Comparison of ENCODE assay signal across 8 cellular contexts in genomic region chr7:27096756-27097514, GRCh38. TPM values are rescaled to one million over a fixed set of nuclear protein-coding genes. Genes with fewer than 3 reads are reported as not detected.
A peak's percentile ranks its signal among the peaks of the same experiment; 100 is the strongest.
DNase-seq lines count a peak whose midpoint lies in the region; ATAC-seq and TF ChIP-seq lines count a peak whose summit lies in the region.

No MANE protein-coding gene starts in this region.

- H3K9ac ChIP-seq in HUES64 (ENCODE audit: low read depth, low read length), result no peak overlapping the region
- peak overlapping the region; percentile 99 for H3K9ac ChIP-seq in skeletal muscle satellite cell (ENCODE audit: low read depth, low read length)

- POLR2A ChIA-PET in activated CD8-positive, alpha-beta T cell treated with anti-CD3 and anti-CD28 coated beads, Interleukin-2, amount 10 ng/mL, durations not matched to agents 7 days and 5 days (lab: Charles Lee), result interaction anchor here (0.6 to 1.3 kb wide), 2 partner anchors 9 to 491 kb away, joined by 3 to 4 read pairs; no protein-coding TSS in a partner anchor

- peaks cover 23% of the 10 kb centered on the region for H3K4me1 Mint-ChIP-seq in activated CD8-positive, alpha-beta T cell treated with anti-CD3 and anti-CD28 coated beads, Interleukin-2, amount 10 ng/mL, durations not matched to agents 7 days and 5 days (ENCODE audit: low read depth)

- ATAC-seq in activated CD8-positive, alpha-beta T cell treated with anti-CD3 and anti-CD28 coated beads, Interleukin-2, amount 10 ng/mL, durations not matched to agents 7 days and 5 days, result no peak
- no peak for ATAC-seq in GM18498 (IDR thresholded peaks at IDR 0.05; ENCODE audit: unreplicated experiment)

- H3K27me3 ChIP-seq in HUES64 (ENCODE audit: insufficient read depth, low read length), result peaks cover 100% of the 10 kb centered on the region
- no peaks in the 10 kb centered on the region for H3K27me3 ChIP-seq in skeletal muscle satellite cell (ENCODE audit: control insufficient read depth, insufficient read depth, low read length)

- H3K36me3 ChIP-seq in HUES64 (ENCODE audit: insufficient read depth, low read length), result no peaks in the 10 kb centered on the region
- peaks cover 32% of the 10 kb centered on the region for H3K36me3 ChIP-seq in skeletal muscle satellite cell (ENCODE audit: insufficient read depth, low read length)

- H3K9me3 Mint-ChIP-seq in activated CD8-positive, alpha-beta T cell treated with anti-CD3 and anti-CD28 coated beads, Interleukin-2, amount 10 ng/mL, durations not matched to agents 7 days and 5 days (ENCODE audit: insufficient read depth), result no peaks in the 10 kb centered on the region

- peak overlapping the region; percentile 85 for H3K4me3 Mint-ChIP-seq in activated CD8-positive, alpha-beta T cell treated with anti-CD3 and anti-CD28 coated beads, Interleukin-2, amount 10 ng/mL, durations not matched to agents 7 days and 5 days

- DNase-seq in EH (ENCODE audit: low read depth) (peak; percentile 70), hepatic stellate cell (ENCODE audit: low spot score) (peak; percentile 75), erythroblast (lab: John Stamatoyannopoulos, UW) (no peak)
- no peak for DNase-seq in activated CD8-positive, alpha-beta T cell treated with anti-CD3 and anti-CD28 coated beads, Interleukin-2, amount 10 ng/mL, durations not matched to agents 7 days and 5 days
- DNase-seq in activated CD4-positive, alpha-beta T cell treated with anti-CD3 and anti-CD28 coated beads for 1 hour, result no peak

- H3K27ac ChIP-seq in HUES64 (ENCODE audit: low read depth, low read length), result no peak overlapping the region

- CTCF ChIA-PET in activated CD8-positive, alpha-beta T cell treated with anti-CD3 and anti-CD28 coated beads, Interleukin-2, amount 10 ng/mL, durations not matched to agents 7 days and 5 days (lab: Charles Lee), result interaction anchor here (1.3 to 1.7 kb wide), 3 partner anchors 8 to 34 kb away, joined by 3 to 6 read pairs (median 5); partner anchors contain the start of gene HOXA4

- no peak overlapping the region for H3K27ac Mint-ChIP-seq in activated CD8-positive, alpha-beta T cell treated with anti-CD3 and anti-CD28 coated beads, Interleukin-2, amount 10 ng/mL, durations not matched to agents 7 days and 5 days

- H3K9me3 ChIP-seq in HUES64 (ENCODE audit: insufficient read depth, low read depth, low read length), result no peaks in the 10 kb centered on the region
- no peaks in the 10 kb centered on the region for H3K9me3 ChIP-seq in skeletal muscle satellite cell (replicated peaks; ENCODE audit: low read length)

- peaks cover 4% of the 10 kb centered on the region for H3K36me3 Mint-ChIP-seq in activated CD8-positive, alpha-beta T cell treated with anti-CD3 and anti-CD28 coated beads, Interleukin-2, amount 10 ng/mL, durations not matched to agents 7 days and 5 days (ENCODE audit: low read depth)

- peaks cover 78% of the 10 kb centered on the region for H3K27me3 Mint-ChIP-seq in activated CD8-positive, alpha-beta T cell treated with anti-CD3 and anti-CD28 coated beads, Interleukin-2, amount 10 ng/mL, durations not matched to agents 7 days and 5 days (ENCODE audit: low read depth)

- H3K4me3 ChIP-seq in HUES64 (ENCODE audit: low read length) (peak overlapping the region; percentile 51), skeletal muscle satellite cell (ENCODE audit: low read length) (peak overlapping the region; percentile 99)

- H3K4me2 ChIP-seq in skeletal muscle satellite cell (ENCODE audit: low read length), result peak overlapping the region; percentile 95

- under 1% methylated on average over 39 of the region's 41 CpGs for WGBS in HUES64

- H3K4me1 ChIP-seq in HUES64 (ENCODE audit: insufficient read depth, low read length) (peaks cover 36% of the 10 kb centered on the region), skeletal muscle satellite cell (ENCODE audit: control insufficient read depth, insufficient read depth, low read length) (peaks cover 31% of the 10 kb centered on the region)

- TF ChIP-seq POLR2A in erythroblast (IDR thresholded peaks at IDR 0.05; ENCODE audit: low read length), result no peak

RNA-seq across cellular contexts. Expression of gene HOXA1, which starts 1.1 kb away (rescaled TPM):
- 7.8 TPM for polyA plus RNA-seq in HUES64 (2013, experiment 1 of 2)
- polyA plus RNA-seq in HUES64 (2013, experiment 2 of 2), result 11.2 TPM
- total RNA-seq in activated CD8-positive, alpha-beta T cell treated with anti-CD3 and anti-CD28 coated beads, Interleukin-2, amount 10 ng/mL, durations not matched to agents 7 days and 5 days, result under 1 TPM; 0.89 to 0.92 TPM
- total RNA-seq in skeletal muscle satellite cell (2012; rRNA removed), result 1.0 and 1.3 TPM in 2 replicates

RNA-seq across cellular contexts. Expression of gene HOXA2, which starts 5.5 kb away (rescaled TPM):
- 3.4 TPM for polyA plus RNA-seq in HUES64 (2013, experiment 1 of 2)
- polyA plus RNA-seq in HUES64 (2013, experiment 2 of 2), result 8.4 TPM
- total RNA-seq in activated CD8-positive, alpha-beta T cell treated with anti-CD3 and anti-CD28 coated beads, Interleukin-2, amount 10 ng/mL, durations not matched to agents 7 days and 5 days, result not detected
- total RNA-seq in skeletal muscle satellite cell (2012; rRNA removed), result 0.25 and 0.87 TPM in 2 replicates

RNA-seq across cellular contexts. Expression of gene HOXA4, which starts 33.6 kb away (rescaled TPM):
- polyA plus RNA-seq in HUES64 (2013, experiment 1 of 2), result not detected
- polyA plus RNA-seq in HUES64 (2013, experiment 2 of 2), result 0.44 TPM
- total RNA-seq in activated CD8-positive, alpha-beta T cell treated with anti-CD3 and anti-CD28 coated beads, Interleukin-2, amount 10 ng/mL, durations not matched to agents 7 days and 5 days, result not detected
- under 0.01 and 0.51 TPM in 2 replicates for total RNA-seq in skeletal muscle satellite cell (2012; rRNA removed)

RNA-seq across cellular contexts. Expression of gene HOXA5, which starts 46.5 kb away (rescaled TPM):
- polyA plus RNA-seq in HUES64 (2013, experiment 1 of 2), result 0.50 TPM
- polyA plus RNA-seq in HUES64 (2013, experiment 2 of 2), result 0.89 TPM
- not detected for total RNA-seq in activated CD8-positive, alpha-beta T cell treated with anti-CD3 and anti-CD28 coated beads, Interleukin-2, amount 10 ng/mL, durations not matched to agents 7 days and 5 days
- 5.3 and 9.6 TPM in 2 replicates for total RNA-seq in skeletal muscle satellite cell (2012; rRNA removed)

RNA-seq across cellular contexts. Expression of gene HOXA6, which starts 50.6 kb away (rescaled TPM):
- 0.20 TPM for polyA plus RNA-seq in HUES64 (2013, experiment 1 of 2)
- polyA plus RNA-seq in HUES64 (2013, experiment 2 of 2), result 1.0 TPM
- not detected for total RNA-seq in activated CD8-positive, alpha-beta T cell treated with anti-CD3 and anti-CD28 coated beads, Interleukin-2, amount 10 ng/mL, durations not matched to agents 7 days and 5 days
- total RNA-seq in skeletal muscle satellite cell (2012; rRNA removed), result 5.6 and 8.7 TPM in 2 replicates

Comparison
In these comparisons a context has a peak if more than half of its experiments do, and no peak if none do; other contexts are left out.
1. DNase-seq: peak in EH (single experiment) and hepatic stellate cell (single experiment); none in activated CD8-positive, alpha-beta T cell treated with anti-CD3 and anti-CD28 coated beads, Interleukin-2, amount 10 ng/mL, durations not matched to agents 7 days and 5 days (single experiment), erythroblast (0 of 2) and activated CD4-positive, alpha-beta T cell treated with anti-CD3 and anti-CD28 coated beads for 1 hour (single experiment).